Comparison of ENCODE assay signal across 18 cellular contexts in genomic region chr9:17832812-17833211, GRCh38.
A peak's percentile ranks its signal among the peaks of the same experiment; 100 is the strongest.
DNase-seq lines count a peak whose midpoint lies in the region; ATAC-seq, FAIRE-seq and TF ChIP-seq lines count a peak whose summit lies in the region.
"Had no signal": no experiment of that assay in that cellular context is flagged by ENCODE, and none has a peak within 500 bp of the region (broad histone marks: within the 10 kb centered on the region; RNA-seq: fewer than 3 reads in every experiment).

No MANE protein-coding gene starts in this region.

- no TSS peak for BruUV-seq in PC-3 (replicated peaks; lab: Mats Ljungman, UMichigan)

- H3K27ac ChIP-seq in PC-3 (ENCODE audit: low read length) (no peak overlapping the region), testis (no peak overlapping the region)
- H3K27ac ChIP-seq: BLaER1 treated with 17β-estradiol and CSF1 and Interleukin-3, amounts not matched to agents 10 nM and 100 nM had no signal

- H3K36me3 ChIP-seq in PC-3 (ENCODE audit: low read depth, low read length) (no peaks in the 10 kb centered on the region), mucosa of descending colon (ENCODE audit: low read depth) (no peaks in the 10 kb centered on the region), testis (ENCODE audit: low read depth, missing control alignments) (no peaks in the 10 kb centered on the region)
- H3K36me3 ChIP-seq: BLaER1 treated with 17β-estradiol and CSF1 and Interleukin-3, amounts not matched to agents 10 nM and 100 nM had no signal

- no peak overlapping the region for H2AFZ ChIP-seq in PC-3 (ENCODE audit: low read length)
- H2AFZ ChIP-seq: GM23338 had no signal

- no peaks in the 10 kb centered on the region for H3K9me2 ChIP-seq in PC-3 (replicated peaks; ENCODE audit: low read length)

- no peaks in the 10 kb centered on the region for H4K20me1 ChIP-seq in PC-3 (ENCODE audit: low read length)
- H4K20me1 ChIP-seq: BLaER1 treated with 17β-estradiol and CSF1 and Interleukin-3, amounts not matched to agents 10 nM and 100 nM had no signal

- H3K9me3 ChIP-seq in PC-3 (ENCODE audit: low read length) (no peaks in the 10 kb centered on the region), mucosa of descending colon (no peaks in the 10 kb centered on the region), testis (no peaks in the 10 kb centered on the region)
- H3K9me3 ChIP-seq: BLaER1 treated with 17β-estradiol and CSF1 and Interleukin-3, amounts not matched to agents 10 nM and 100 nM had no signal

- 45 to 46% methylated on average over 2 of the region's 2 CpGs for WGBS in testis, 2 donors

- CTCF ChIA-PET in PC-3 (lab: Charles Lee): no interaction called here

- intact Hi-C loops in PC-3 (cut with micrococcal nuclease): no loop called here
- intact Hi-C loops in mucosa of descending colon (cut with DNase I, micrococcal nuclease): no loop called here
- intact Hi-C loops in testis (cut with DNase I; ENCODE audit: low total_unique reads): no loop called here

- no peaks in the 10 kb centered on the region for H3K4me1 ChIP-seq in PC-3 (ENCODE audit: insufficient read depth, low read length)
- no peaks in the 10 kb centered on the region for H3K4me1 ChIP-seq in mucosa of descending colon (ENCODE audit: low read depth)
- H3K4me1 ChIP-seq in testis: peaks cover 5% of the 10 kb centered on the region

- POLR2A ChIA-PET in PC-3 (lab: Charles Lee; ENCODE audit: unreplicated experiment): interaction anchor here (0.6 kb wide), 1 partner anchor 219 kb away, joined by 3 read pairs; no protein-coding TSS in a partner anchor

- FAIRE-seq in D721Med (lab: Jason Lieb, UNC): no peak
- FAIRE-seq: GM12892, GM18507, H54 had no signal

- no peak overlapping the region for H3K4me2 ChIP-seq in PC-3 (ENCODE audit: low read length)
- H3K4me2 ChIP-seq: BLaER1 treated with 17β-estradiol and CSF1 and Interleukin-3, amounts not matched to agents 10 nM and 100 nM; GM23338 had no signal

- no peaks in the 10 kb centered on the region for H3F3A ChIP-seq in PC-3 (ENCODE audit: low read length, unreplicated experiment)

- DNase-seq in PC-3 (peak; percentile 25), amniotic epithelial cell (ENCODE audit: low read depth) (peak; percentile 7), foreskin melanocyte (peak; percentile 81), mucosa of descending colon (no peak), D721Med (ENCODE audit: insufficient read length, low spot score) (no peak), SK-N-DZ (ENCODE audit: low spot score) (no peak), testis (no peak)
- DNase-seq: Calu3; CD8-positive, alpha-beta T cell; DMS 273 treated with DMSO at 0.1 percent for 48 hours; GDM1; HCEC 1CT had no signal

- no peak overlapping the region for H3K4me3 ChIP-seq in PC-3 (ENCODE audit: low read length)
- no peak overlapping the region for H3K4me3 ChIP-seq in mucosa of descending colon
- H3K4me3 ChIP-seq in testis: no peak overlapping the region
- H3K4me3 ChIP-seq: BLaER1 treated with 17β-estradiol and CSF1 and Interleukin-3, amounts not matched to agents 10 nM and 100 nM; GM23338 had no signal

- H3K27me3 ChIP-seq in PC-3 (ENCODE audit: low read length) (0 out of 2 replicates have a peak, but pooled peaks cover 3% of the 10 kb centered on the region), testis (no peaks in the 10 kb centered on the region)

- TF ChIP-seq POLR2A in testis (IDR thresholded peaks at IDR 0.05): no peak

- no peak overlapping the region for H3K9ac ChIP-seq in PC-3 (ENCODE audit: low read length)
- H3K9ac ChIP-seq: BLaER1 treated with 17β-estradiol and CSF1 and Interleukin-3, amounts not matched to agents 10 nM and 100 nM had no signal

- ATAC-seq in PC-3: no peak
- ATAC-seq in mucosa of descending colon: peak; percentile 56
- no peak for ATAC-seq in HG02798 (IDR thresholded peaks at IDR 0.05; ENCODE audit: poor library complexity, unreplicated experiment)
- ATAC-seq: CD8-positive, alpha-beta T cell; GM23338 had no signal

- no peak for TF ChIP-seq CTCF in PC-3 (conservative IDR thresholded peaks at IDR 0.05; ENCODE audit: low read depth, low read length)
- no peak for TF ChIP-seq CTCF in mucosa of descending colon (IDR thresholded peaks at IDR 0.05)
- no peak for TF ChIP-seq CTCF in D721Med (IDR thresholded peaks at IDR 0.05; ENCODE audit: insufficient read depth, missing control alignments)
- no peak for TF ChIP-seq CTCF in testis (IDR thresholded peaks at IDR 0.05)

- no peaks in the 10 kb centered on the region for H3K79me2 ChIP-seq in PC-3 (ENCODE audit: low read length)

Comparison
In these comparisons a context has a peak if more than half of its experiments do, and no peak if none do; other contexts are left out.
1. DNase-seq: peak in PC-3 (single experiment), amniotic epithelial cell (single experiment) and foreskin melanocyte (single experiment); none in mucosa of descending colon (0 of 3), D721Med (single experiment), SK-N-DZ (single experiment) and testis (single experiment).